8 cellular contexts compared by ENCODE assay signal in genomic region chr6:16322666-16323312, GRCh38.
A peak's percentile ranks its signal among the peaks of the same experiment; 100 is the strongest.
DNase-seq lines count a peak whose midpoint lies in the region; ATAC-seq and TF ChIP-seq lines count a peak whose summit lies in the region.

No MANE protein-coding gene starts in this region.

- POLR2A ChIA-PET in AG04450 (lab: Yijun Ruan, JAX): no interaction called here

- no peaks in the 10 kb centered on the region for H4K20me1 ChIP-seq in OCI-LY3 (ENCODE audit: insufficient read depth, low read length)

- peak overlapping the region; percentile 53; the same call in 1 of the 2 replicates for H2AFZ ChIP-seq in OCI-LY3 (ENCODE audit: low read depth, low read length)

- H3K4me3 ChIP-seq in AG04450 (ENCODE audit: low read depth, low read length) (no peak overlapping the region), OCI-LY3 (ENCODE audit: low read length) (no peak overlapping the region), rectal smooth muscle tissue (ENCODE audit: low read length) (no peak overlapping the region), MG63 (no peak overlapping the region)

- H3K4me1 ChIP-seq in OCI-LY3 (ENCODE audit: low read length): peaks cover 16% of the 10 kb centered on the region
- H3K4me1 ChIP-seq in rectal smooth muscle tissue (ENCODE audit: control insufficient read depth, insufficient read depth, low read length): peaks cover 22% of the 10 kb centered on the region

- no peaks in the 10 kb centered on the region for H3K36me3 ChIP-seq in OCI-LY3 (replicated peaks; ENCODE audit: low read depth, low read length)
- H3K36me3 ChIP-seq in rectal smooth muscle tissue (ENCODE audit: control insufficient read depth, insufficient read depth, low read length): peaks cover 8% of the 10 kb centered on the region
- H3K36me3 ChIP-seq in MG63: no peaks in the 10 kb centered on the region

- H3K27me3 ChIP-seq in AG04450 (ENCODE audit: control insufficient read depth, insufficient read depth, low read length) (no peaks in the 10 kb centered on the region), OCI-LY3 (ENCODE audit: low read depth, low read length) (peaks cover 32% of the 10 kb centered on the region), rectal smooth muscle tissue (ENCODE audit: control insufficient read depth, insufficient read depth, low read length) (no peaks in the 10 kb centered on the region), MG63 (no peaks in the 10 kb centered on the region)

- H3K27ac ChIP-seq in AG04450 (ENCODE audit: low read depth, low read length) (peak overlapping the region; percentile 87), OCI-LY3 (ENCODE audit: low read length) (no peak overlapping the region), rectal smooth muscle tissue (ENCODE audit: low read depth, low read length) (peak overlapping the region; percentile 23)

- TF ChIP-seq CTCF in AG04450 (IDR thresholded peaks at IDR 0.05; ENCODE audit: low read depth, low read length) (no peak), OCI-LY3 (IDR thresholded peaks at IDR 0.05; ENCODE audit: low read depth, low read length) (no peak)

- H3K9me3 ChIP-seq in AG04450 (ENCODE audit: control insufficient read depth, insufficient read depth, low read length) (peaks cover 11% of the 10 kb centered on the region; the same call in 1 of the 2 replicates), OCI-LY3 (ENCODE audit: insufficient read depth, low read length) (no peaks in the 10 kb centered on the region), MG63 (no peaks in the 10 kb centered on the region)

- no peaks in the 10 kb centered on the region for H3K79me2 ChIP-seq in OCI-LY3 (ENCODE audit: low read length)

- peak overlapping the region; percentile 34 for H3K4me2 ChIP-seq in OCI-LY3 (ENCODE audit: low read length)

- intact Hi-C loops in head of caudate nucleus (cut with DNase I): loop anchor here (10.0 kb wide), 1 partner anchor 78 kb away; no protein-coding TSS in a partner anchor

- CTCF ChIA-PET in AG04450 (lab: Charles Lee): interaction anchor here (0.6 to 1.8 kb wide), 4 partner anchors 9 to 1832 kb away, joined by 3 to 8 read pairs (median 4); partner anchors contain the start of gene KDM1B

- ATAC-seq in GM19035 (IDR thresholded peaks at IDR 0.05; ENCODE audit: unreplicated experiment) (peak; percentile 71), HG03196 (IDR thresholded peaks at IDR 0.05; ENCODE audit: unreplicated experiment) (peak; percentile 76)

- H3K9ac ChIP-seq in OCI-LY3 (ENCODE audit: low read length): no peak overlapping the region
- no peak overlapping the region for H3K9ac ChIP-seq in rectal smooth muscle tissue (ENCODE audit: low read length)

- DNase-seq in AG04450 (ENCODE audit: low read depth, low spot score): peak; percentile 87
- DNase-seq in activated T-helper 1 cell treated with anti-CD3 and anti-CD28 coated beads, Interleukin-2, amount 50 U/mL, for 16 hours (ENCODE audit: low read depth in 1 of 2, low spot score in 1 of 2): peak; percentile 25 to 59
- peak; percentile 37 to 90 (median 70) for DNase-seq in head of caudate nucleus
- DNase-seq in MG63: no peak
